8 cellular contexts compared by ENCODE assay signal in genomic region chr14:76720382-76720813, GRCh38. TPM values are rescaled to one million over a fixed set of nuclear protein-coding genes. Genes with fewer than 3 reads are reported as not detected.
DNase-seq lines count a peak whose midpoint lies in the region; ATAC-seq lines count a peak whose summit lies in the region.

No MANE protein-coding gene starts in this region.

- ATAC-seq in GM21619 (IDR thresholded peaks at IDR 0.05; ENCODE audit: unreplicated experiment) (peak; percentile 60), HG03457 (IDR thresholded peaks at IDR 0.05; ENCODE audit: unreplicated experiment) (no peak)

- DNase-seq in DMS153 treated with DMSO at 0.1 percent for 48 hours (lab: John Stamatoyannopoulos, UW; ENCODE audit: unreplicated experiment) (peak; percentile 7), NCI-H1694 treated with DMSO at 0.1 percent for 48 hours (lab: John Stamatoyannopoulos, UW) (peak; percentile 59), dermis microvascular lymphatic vessel endothelial cell (ENCODE audit: low read depth in 2 of 2) (peak; percentile 59 to 84), mucosa of gallbladder (ENCODE audit: low spot score) (peak; percentile 50), DMS114 treated with DMSO at 0.1 percent for 48 hours (lab: John Stamatoyannopoulos, UW; ENCODE audit: unreplicated experiment) (no peak), NCI-H187 treated with DMSO at 0.1 percent for 48 hours (lab: John Stamatoyannopoulos, UW) (no peak)

RNA-seq across cellular contexts. Expression of gene VASH1, which starts 40.9 kb away (rescaled TPM):
- 6.3 and 9.0 TPM in 2 replicates for total RNA-seq in dermis microvascular lymphatic vessel endothelial cell
- total RNA-seq in mucosa of gallbladder: 18.4 TPM

Comparison
In these comparisons a context has a peak if more than half of its experiments do, and no peak if none do; other contexts are left out.
1. DNase-seq: peak in DMS153 treated with DMSO at 0.1 percent for 48 hours (single experiment), NCI-H1694 treated with DMSO at 0.1 percent for 48 hours (single experiment), dermis microvascular lymphatic vessel endothelial cell (2 of 2) and mucosa of gallbladder (single experiment); none in DMS114 treated with DMSO at 0.1 percent for 48 hours (single experiment) and NCI-H187 treated with DMSO at 0.1 percent for 48 hours (single experiment).